24 cellular contexts compared by ENCODE assay signal in the genomic region with DNA sequence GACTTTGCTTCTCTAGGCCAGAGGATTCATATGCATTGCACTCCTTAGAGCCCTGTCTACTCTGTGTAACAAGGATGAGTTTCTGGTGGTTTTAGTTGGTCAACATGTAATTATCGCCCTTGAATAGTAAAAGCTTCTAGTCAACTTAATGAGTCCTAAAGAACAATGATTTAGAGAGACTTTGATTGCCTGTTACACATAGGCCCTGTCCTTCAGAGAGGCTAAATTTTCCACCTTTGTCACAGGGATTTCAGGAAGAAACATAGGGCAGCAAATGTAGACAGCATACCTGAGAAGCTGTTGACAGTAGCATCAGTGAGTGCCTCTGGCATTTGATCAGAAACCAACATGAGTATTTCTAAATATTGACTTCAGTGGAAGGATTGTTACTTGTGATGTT. TPM values are rescaled to one million over a fixed set of nuclear protein-coding genes. Genes with fewer than 3 reads are reported as not detected.
DNase-seq lines count a peak whose midpoint lies in the region; ATAC-seq and TF ChIP-seq lines count a peak whose summit lies in the region.
"Had no signal": no experiment of that assay in that cellular context is flagged by ENCODE, and none has a peak within 500 bp of the region (broad histone marks: within the 10 kb centered on the region; RNA-seq: fewer than 3 reads in every experiment).

No MANE protein-coding gene starts in this region.

- H3K36me3 Mint-ChIP-seq in activated T-cell treated with anti-CD3 and anti-CD28 coated beads, Interleukin-2, amount 50 U/mL, for 24 hours (ENCODE audit: low read depth) = peaks cover 54% of the 10 kb centered on the region
- peaks cover 20% of the 10 kb centered on the region for H3K36me3 Mint-ChIP-seq in activated T-helper 17 cell treated with anti-CD3 and anti-CD28 coated beads, Interleukin-2, amount 50 U/mL, for 72 hours (ENCODE audit: low read depth)
- peaks cover 10% of the 10 kb centered on the region for H3K36me3 Mint-ChIP-seq in stimulated activated effector memory CD8-positive, alpha-beta T cell treated with anti-CD3 and anti-CD28 coated beads, Interleukin-12 subunit alpha, Interleukin-12 subunit beta, amount 100 ng/mL, for 72 hours

- H3K4me1 Mint-ChIP-seq in activated T-cell treated with anti-CD3 and anti-CD28 coated beads, Interleukin-2, amount 50 U/mL, for 24 hours (ENCODE audit: low read depth) = peaks cover 83% of the 10 kb centered on the region
- peaks cover 66% of the 10 kb centered on the region for H3K4me1 Mint-ChIP-seq in activated T-helper 17 cell treated with anti-CD3 and anti-CD28 coated beads, Interleukin-2, amount 50 U/mL, for 72 hours
- H3K4me1 Mint-ChIP-seq in stimulated activated effector memory CD8-positive, alpha-beta T cell treated with anti-CD3 and anti-CD28 coated beads, Interleukin-12 subunit alpha, Interleukin-12 subunit beta, amount 100 ng/mL, for 72 hours = peaks cover 66% of the 10 kb centered on the region

- ATAC-seq in activated T-helper 17 cell treated with anti-CD3 and anti-CD28 coated beads, Interleukin-2, amount 50 U/mL, for 72 hours (replicated peaks) = no peak
- no peak for ATAC-seq in stimulated activated effector memory CD8-positive, alpha-beta T cell treated with anti-CD3 and anti-CD28 coated beads, Interleukin-12 subunit alpha, Interleukin-12 subunit beta, amount 100 ng/mL, for 72 hours
- ATAC-seq in GM19463 (IDR thresholded peaks at IDR 0.05; ENCODE audit: unreplicated experiment) = no peak
- ATAC-seq in HG02981 (IDR thresholded peaks at IDR 0.05; ENCODE audit: unreplicated experiment) = no peak

- H3K27ac Mint-ChIP-seq in activated T-cell treated with anti-CD3 and anti-CD28 coated beads, Interleukin-2, amount 50 U/mL, for 24 hours = peak overlapping the region; percentile 93
- peak overlapping the region; percentile 85 for H3K27ac Mint-ChIP-seq in activated T-helper 17 cell treated with anti-CD3 and anti-CD28 coated beads, Interleukin-2, amount 50 U/mL, for 72 hours
- H3K27ac Mint-ChIP-seq in stimulated activated effector memory CD8-positive, alpha-beta T cell treated with anti-CD3 and anti-CD28 coated beads, Interleukin-12 subunit alpha, Interleukin-12 subunit beta, amount 100 ng/mL, for 72 hours = peak overlapping the region; percentile 71

- peak overlapping the region; percentile 52 for H3K4me3 ChIP-seq in GM12865 (ENCODE audit: low read depth, low read length)
- H3K4me3 ChIP-seq: BLaER1, SK-N-MC, uterus had no signal

- peaks cover 4% of the 10 kb centered on the region for H3K9me3 Mint-ChIP-seq in activated T-cell treated with anti-CD3 and anti-CD28 coated beads, Interleukin-2, amount 50 U/mL, for 24 hours
- no peaks in the 10 kb centered on the region for H3K9me3 Mint-ChIP-seq in activated T-helper 17 cell treated with anti-CD3 and anti-CD28 coated beads, Interleukin-2, amount 50 U/mL, for 72 hours
- H3K9me3 Mint-ChIP-seq in stimulated activated effector memory CD8-positive, alpha-beta T cell treated with anti-CD3 and anti-CD28 coated beads, Interleukin-12 subunit alpha, Interleukin-12 subunit beta, amount 100 ng/mL, for 72 hours = peaks cover 4% of the 10 kb centered on the region

- peak overlapping the region; percentile 21 for H3K4me3 Mint-ChIP-seq in activated T-cell treated with anti-CD3 and anti-CD28 coated beads, Interleukin-2, amount 50 U/mL, for 24 hours
- H3K4me3 Mint-ChIP-seq in activated T-helper 17 cell treated with anti-CD3 and anti-CD28 coated beads, Interleukin-2, amount 50 U/mL, for 72 hours = peak overlapping the region; percentile 95
- peak overlapping the region; percentile 10 for H3K4me3 Mint-ChIP-seq in stimulated activated effector memory CD8-positive, alpha-beta T cell treated with anti-CD3 and anti-CD28 coated beads, Interleukin-12 subunit alpha, Interleukin-12 subunit beta, amount 100 ng/mL, for 72 hours

- no peak for DNase-seq in activated T-cell treated with anti-CD3 and anti-CD28 coated beads, Interleukin-2, amount 50 U/mL, for 24 hours
- DNase-seq in activated T-cell treated with anti-CD3 and anti-CD28 coated beads for 4 hours (no peak), GM12865 (ENCODE audit: low read depth) (no peak), epidermal melanocyte (ENCODE audit: insufficient read length, low spot score) (no peak)
- no peak for DNase-seq in stimulated activated effector memory CD8-positive, alpha-beta T cell treated with anti-CD3 and anti-CD28 coated beads, Interleukin-12 subunit alpha, Interleukin-12 subunit beta, amount 100 ng/mL, for 72 hours (ENCODE audit: low spot score in 2 of 2)
- DNase-seq: ACHN; effector CD8-positive, alpha-beta T cell; erythroblast; mesenchymal stem cell; NCI-H1105; NCI-H1930; NCI-H2227 treated with DMSO at 0.1 percent for 48 hours; NCI-H748 treated with DMSO at 0.1 percent for 48 hours; T-helper 9 cell; uterus; WERI-Rb-1 had no signal

- TF ChIP-seq CTCF in GM12865 (IDR thresholded peaks at IDR 0.05; ENCODE audit: insufficient read depth, low read depth, low read length, missing control alignments) = no peak

- H3K27me3 Mint-ChIP-seq in activated T-cell treated with anti-CD3 and anti-CD28 coated beads, Interleukin-2, amount 50 U/mL, for 24 hours = no peaks in the 10 kb centered on the region
- no peaks in the 10 kb centered on the region for H3K27me3 Mint-ChIP-seq in activated T-helper 17 cell treated with anti-CD3 and anti-CD28 coated beads, Interleukin-2, amount 50 U/mL, for 72 hours

RNA-seq across cellular contexts. Expression of a gene that starts 7.1 kb away (rescaled TPM):
- total RNA-seq in activated T-helper 17 cell treated with anti-CD3 and anti-CD28 coated beads, Interleukin-2, amount 50 U/mL, for 72 hours = 10 to 100 TPM; 10.4 to 14.2 TPM
- total RNA-seq: Daoy, fibroblast of villous mesenchyme, M059J had no signal

Comparison
In these comparisons a context has a peak if more than half of its experiments do, and no peak if none do; other contexts are left out.
1. H3K4me3 Mint-ChIP-seq: peak in every context shown above with its lines; median percentile 95 in activated T-helper 17 cell treated with anti-CD3 and anti-CD28 coated beads, Interleukin-2, amount 50 U/mL, for 72 hours; 21 in activated T-cell treated with anti-CD3 and anti-CD28 coated beads, Interleukin-2, amount 50 U/mL, for 24 hours; 10 in stimulated activated effector memory CD8-positive, alpha-beta T cell treated with anti-CD3 and anti-CD28 coated beads, Interleukin-12 subunit alpha, Interleukin-12 subunit beta, amount 100 ng/mL, for 72 hours.